21 cellular contexts compared by ENCODE assay signal in the genomic region with DNA sequence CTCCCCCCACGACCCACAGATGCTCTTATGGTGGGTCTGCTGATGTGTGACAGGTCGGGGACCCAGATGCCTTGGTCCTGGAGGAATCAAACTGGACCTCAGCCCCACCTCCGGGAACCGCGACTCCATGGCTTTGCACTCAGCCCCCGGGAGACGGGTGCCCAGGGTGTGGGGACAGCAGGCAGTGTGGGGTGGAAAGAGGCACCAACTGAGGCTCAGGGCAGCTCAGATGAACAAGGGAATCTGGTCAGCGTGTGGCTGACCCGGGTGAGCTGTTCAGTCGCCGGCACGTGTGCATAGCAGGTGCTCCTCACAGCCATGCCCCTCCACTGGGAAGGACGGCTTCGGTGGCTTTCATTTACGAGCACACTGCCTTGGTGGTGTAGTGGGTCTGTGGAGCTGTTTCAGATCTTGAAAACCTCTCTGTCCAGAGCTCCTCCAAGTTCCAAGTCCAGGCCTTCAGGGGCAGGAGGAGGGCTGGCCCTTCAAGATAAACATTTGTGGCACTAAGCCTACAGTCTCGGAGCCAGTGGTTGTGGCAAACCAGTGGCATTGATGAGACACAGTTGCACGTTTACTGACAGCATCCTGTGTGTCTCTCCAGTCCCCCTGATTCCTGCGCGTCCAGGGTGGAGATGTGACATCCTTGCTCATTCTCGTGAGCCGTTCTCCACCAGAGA.
"Had no signal": no experiment of that assay in that cellular context is flagged by ENCODE, and none has a peak within 500 bp of the region (broad histone marks: within the 10 kb centered on the region; RNA-seq: fewer than 3 reads in every experiment).

No MANE protein-coding gene starts in this region.

- H3K27me3 ChIP-seq: body of pancreas, foreskin keratinocyte, transverse colon had no signal

- H3K9me3 ChIP-seq: body of pancreas, transverse colon had no signal

- ATAC-seq: activated CD4-positive, CD25-positive, alpha-beta regulatory T cell treated with anti-CD3 and anti-CD28 coated beads, Interleukin-2, amount 50 U/mL, for 24 hours; activated T-cell treated with anti-CD3 and anti-CD28 coated beads, Interleukin-2, amount 50 U/mL, for 72 hours; body of pancreas; foreskin keratinocyte; left cardiac atrium; T-cell had no signal

- H3K4me3 ChIP-seq: body of pancreas, lung, SK-N-MC, transverse colon had no signal

- H3K36me3 ChIP-seq: transverse colon had no signal

- DNase-seq: activated CD4-positive, alpha-beta T cell treated with anti-CD3 and anti-CD28 coated beads, Interleukin-2, amount 50 U/mL, for 1 hour; activated gamma-delta T cell treated with Interleukin-2 at 50 U/mL for 16 hours; activated T-cell treated with anti-CD3 and anti-CD28 coated beads, Interleukin-2, amount 50 U/mL, for 72 hours; amniotic stem cell; body of pancreas; central memory CD4-positive, alpha-beta T cell; cortex of kidney; effector CD8-positive, alpha-beta T cell; foreskin keratinocyte; left cardiac atrium; naive B cell; stimulated activated CD4-positive, alpha-beta T cell treated with anti-CD3 and anti-CD28 coated beads, Interleukin-15, amount 100 ng/mL, for 24 hours; stimulated activated CD4-positive, alpha-beta T cell treated with anti-CD3 and anti-CD28 coated beads, Interleukin-4, amount 100 ng/mL, for 1 hour; stimulated activated naive CD4-positive, alpha-beta T cell; T1000; transverse colon had no signal

- H3K4me1 ChIP-seq: foreskin keratinocyte, parathyroid adenoma, transverse colon had no signal

- H3K27ac ChIP-seq: body of pancreas, foreskin keratinocyte, parathyroid adenoma, SK-N-MC, transverse colon had no signal
